In genomic region chr2:46308629-46309028, GRCh38 we compare ENCODE assay signal across 1 cellular context.
TF ChIP-seq lines count a peak whose summit lies in the region.

No MANE protein-coding gene starts in this region.

TF ChIP-seq in HepG2, 621 proteins besides CTCF, POLR2A, EP300 and RAD21 (continued from another document and continues in another):
- TF ChIP-seq ZUFSP (CRISPR knock-in tag; IDR thresholded peaks at IDR 0.05; ENCODE audit: borderline replicate concordance) (no peak), FOXO1 (CRISPR knock-in tag; IDR thresholded peaks at IDR 0.05) (no peak; the same call in 1 of the 2 replicates), ZNF770 (CRISPR knock-in tag; IDR thresholded peaks at IDR 0.05) (no peak), KLF6 (CRISPR knock-in tag; IDR thresholded peaks at IDR 0.05) (0 out of 2 replicates have a peak, but pooled peaks have one; percentile 56), NFIC (IDR thresholded peaks at IDR 0.05; ENCODE audit: low read length) (0 out of 2 replicates have a peak, but pooled peaks have one; percentile 45), ZNF75D (CRISPR knock-in tag; IDR thresholded peaks at IDR 0.05; ENCODE audit: borderline replicate concordance) (no peak), CSRNP2 (CRISPR knock-in tag; conservative IDR thresholded peaks at IDR 0.05; ENCODE audit: low read depth) (no peak), NR2F1 (CRISPR knock-in tag; IDR thresholded peaks at IDR 0.05) (0 out of 4 replicates have a peak, but pooled peaks of 1 of the 2 experiments have one; percentile 41), BORCS8-MEF2B (CRISPR knock-in tag; IDR thresholded peaks at IDR 0.05) (no peak), KDM3A (CRISPR knock-in tag; IDR thresholded peaks at IDR 0.05; ENCODE audit: low read depth) (peak; percentile 38; the same call in 1 of the 2 replicates), PHB2 (IDR thresholded peaks at IDR 0.05; ENCODE audit: partially characterized antibody) (no peak), HNF1B (CRISPR knock-in tag; IDR thresholded peaks at IDR 0.05) (no peak), MIXL1 (CRISPR knock-in tag; IDR thresholded peaks at IDR 0.05) (peak; percentile 75), SAP130 (CRISPR knock-in tag; IDR thresholded peaks at IDR 0.05; ENCODE audit: low read depth) (peak; percentile 80), RERE (CRISPR knock-in tag; IDR thresholded peaks at IDR 0.05; ENCODE audit: low read depth) (peak; percentile 66; the same call in 1 of the 2 replicates), ZNF761 (CRISPR knock-in tag; conservative IDR thresholded peaks at IDR 0.05) (no peak), MLLT10 (CRISPR knock-in tag; IDR thresholded peaks at IDR 0.05) (no peak), TAF15 (IDR thresholded peaks at IDR 0.05; ENCODE audit: low read depth, low read length, poor library complexity, severe bottlenecking) (no peak), SRF (IDR thresholded peaks at IDR 0.05; ENCODE audit: low read depth, low read length) (no peak), FOXK1 (CRISPR knock-in tag; IDR thresholded peaks at IDR 0.05; ENCODE audit: borderline replicate concordance, low read depth) (0 out of 2 replicates have a peak, but pooled peaks have one; percentile 47), HIVEP1 (CRISPR knock-in tag; IDR thresholded peaks at IDR 0.05) (no peak), ZFP36 (IDR thresholded peaks at IDR 0.05; ENCODE audit: borderline replicate concordance, low read depth, low read length, partially characterized antibody) (no peak), GATAD2A (CRISPR knock-in tag; IDR thresholded peaks at IDR 0.05) (peak; percentile 98), KIAA2018 (CRISPR knock-in tag; IDR thresholded peaks at IDR 0.05; ENCODE audit: borderline replicate concordance) (no peak), POGK (CRISPR knock-in tag; conservative IDR thresholded peaks at IDR 0.05) (no peak), ONECUT2 (CRISPR knock-in tag; IDR thresholded peaks at IDR 0.05) (no peak), ZMAT3 (CRISPR knock-in tag; conservative IDR thresholded peaks at IDR 0.05) (no peak), ZBTB43 (CRISPR knock-in tag; conservative IDR thresholded peaks at IDR 0.05) (peak; percentile 84), CBFB (CRISPR knock-in tag; IDR thresholded peaks at IDR 0.05) (0 out of 2 replicates have a peak, but pooled peaks have one; percentile 22), KDM6A (CRISPR knock-in tag; IDR thresholded peaks at IDR 0.05; ENCODE audit: low read depth) (0 out of 2 replicates have a peak, but pooled peaks have one; percentile 56), ELF3 (CRISPR knock-in tag; IDR thresholded peaks at IDR 0.05) (peak; percentile 80), TGIF2 (CRISPR knock-in tag; IDR thresholded peaks at IDR 0.05) (peak; percentile 64; the same call in 1 of the 2 replicates), RCOR2 (CRISPR knock-in tag; IDR thresholded peaks at IDR 0.05) (peak; percentile 85)
